ENCODE assay signal across 10 cellular contexts in the genomic region with DNA sequence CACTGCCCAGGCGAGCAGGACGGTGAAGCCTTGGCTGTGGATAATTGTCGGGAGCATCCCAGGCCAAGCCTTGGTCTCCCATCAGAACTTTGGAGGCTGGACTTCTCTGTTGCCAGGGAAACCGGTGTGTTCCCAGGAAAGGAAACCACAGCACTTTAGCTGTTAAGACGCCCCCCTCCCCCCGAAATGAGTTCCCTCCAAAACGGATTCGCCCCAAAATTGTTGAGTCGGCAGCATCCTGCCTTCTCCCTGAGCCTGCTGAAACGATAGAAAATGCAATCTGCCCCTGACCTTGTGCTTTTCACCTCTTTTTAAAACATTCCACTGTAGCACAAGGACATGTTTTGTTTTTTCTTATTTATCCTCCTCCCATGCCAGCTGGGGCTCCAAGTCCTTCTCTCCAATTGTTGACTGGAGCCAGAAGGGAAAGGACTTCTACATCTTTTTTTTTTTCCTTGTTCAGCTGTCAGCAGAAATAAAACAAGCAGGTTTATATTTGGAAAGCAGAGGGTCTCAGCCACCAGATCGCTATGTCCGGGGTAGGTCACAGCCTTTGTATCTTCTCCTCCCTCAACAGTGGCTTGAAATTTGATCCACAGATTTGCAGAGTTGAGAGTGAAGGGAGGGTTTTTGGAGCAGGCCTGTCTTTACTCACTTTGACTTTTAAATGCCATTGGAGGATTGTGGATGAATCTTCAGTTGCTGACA.
A peak's percentile ranks its signal among the peaks of the same experiment; 100 is the strongest.
DNase-seq lines count a peak whose midpoint lies in the region; ATAC-seq and TF ChIP-seq lines count a peak whose summit lies in the region.
"Had no signal": no experiment of that assay in that cellular context is flagged by ENCODE, and none has a peak within 500 bp of the region (broad histone marks: within the 10 kb centered on the region; RNA-seq: fewer than 3 reads in every experiment).

No MANE protein-coding gene starts in this region.

- no peak for DNase-seq in stimulated activated naive CD8-positive, alpha-beta T cell treated with anti-CD3 and anti-CD28 coated beads, Interleukin-15, amount 100 ng/mL, for 72 hours
- no peak for DNase-seq in stimulated activated naive CD8-positive, alpha-beta T cell treated with anti-CD3 and anti-CD28 coated beads, Interleukin-15, Interleukin-2, amounts not matched to agents 100 U/mL and 50 U/mL, for 24 hours
- DNase-seq in fibroblast of villous mesenchyme (ENCODE audit: low read depth) (peak; percentile 87), neural crest cell (ENCODE audit: low read depth, low spot score) (no peak), ecto neural progenitor cell (ENCODE audit: low spot score) (no peak), NCI-H524 treated with DMSO at 0.1 percent for 48 hours (lab: John Stamatoyannopoulos, UW) (no peak), Kasumi-1 (lab: John Stamatoyannopoulos, UW) (no peak)
- DNase-seq: NCI-H526 treated with DMSO at 0.1 percent for 48 hours; stimulated activated CD4-positive, alpha-beta T cell treated with anti-CD3 and anti-CD28 coated beads, Interleukin-2, amount 100 ng/mL, for 24 hours had no signal

- TF ChIP-seq CTCF in fibroblast of villous mesenchyme (IDR thresholded peaks at IDR 0.05; ENCODE audit: insufficient read depth, low read depth, low read length), result no peak
- TF ChIP-seq CTCF in neural crest cell (conservative IDR thresholded peaks at IDR 0.05), result no peak

- ATAC-seq in stimulated activated naive CD8-positive, alpha-beta T cell treated with anti-CD3 and anti-CD28 coated beads, Interleukin-15, amount 100 ng/mL, for 72 hours, result no peak
- ATAC-seq in stimulated activated naive CD8-positive, alpha-beta T cell treated with anti-CD3 and anti-CD28 coated beads, Interleukin-15, Interleukin-2, amounts not matched to agents 100 U/mL and 50 U/mL, for 24 hours, result no peak
- ATAC-seq in GM19452 (IDR thresholded peaks at IDR 0.05; ENCODE audit: unreplicated experiment), result no peak

- peak overlapping the region; percentile 7 to 13 for H3K27ac Mint-ChIP-seq in stimulated activated naive CD8-positive, alpha-beta T cell treated with anti-CD3 and anti-CD28 coated beads, Interleukin-15, amount 100 ng/mL, for 72 hours
- peak overlapping the region; percentile 9 for H3K27ac Mint-ChIP-seq in neural crest cell (ENCODE audit: unreplicated experiment)

- H3K36me3 Mint-ChIP-seq in neural crest cell (ENCODE audit: low read depth), result no peaks in the 10 kb centered on the region

- no peaks in the 10 kb centered on the region for H3K4me1 Mint-ChIP-seq in stimulated activated naive CD8-positive, alpha-beta T cell treated with anti-CD3 and anti-CD28 coated beads, Interleukin-15, amount 100 ng/mL, for 72 hours
- peaks cover 81% of the 10 kb centered on the region for H3K4me1 Mint-ChIP-seq in neural crest cell

- H3K27me3 Mint-ChIP-seq in stimulated activated naive CD8-positive, alpha-beta T cell treated with anti-CD3 and anti-CD28 coated beads, Interleukin-15, amount 100 ng/mL, for 72 hours, result no peaks in the 10 kb centered on the region
- H3K27me3 Mint-ChIP-seq in neural crest cell (ENCODE audit: low read depth), result no peaks in the 10 kb centered on the region

- H3K4me3 ChIP-seq in fibroblast of villous mesenchyme (ENCODE audit: low read depth, low read length), result no peak overlapping the region

- H3K9me3 Mint-ChIP-seq in stimulated activated naive CD8-positive, alpha-beta T cell treated with anti-CD3 and anti-CD28 coated beads, Interleukin-15, amount 100 ng/mL, for 72 hours, result no peaks in the 10 kb centered on the region
- H3K9me3 Mint-ChIP-seq in neural crest cell, result no peaks in the 10 kb centered on the region

- no peak overlapping the region for H3K4me3 Mint-ChIP-seq in stimulated activated naive CD8-positive, alpha-beta T cell treated with anti-CD3 and anti-CD28 coated beads, Interleukin-15, amount 100 ng/mL, for 72 hours
- peak overlapping the region; percentile 2 for H3K4me3 Mint-ChIP-seq in neural crest cell
